13 cellular contexts compared by ENCODE assay signal in the genomic region with DNA sequence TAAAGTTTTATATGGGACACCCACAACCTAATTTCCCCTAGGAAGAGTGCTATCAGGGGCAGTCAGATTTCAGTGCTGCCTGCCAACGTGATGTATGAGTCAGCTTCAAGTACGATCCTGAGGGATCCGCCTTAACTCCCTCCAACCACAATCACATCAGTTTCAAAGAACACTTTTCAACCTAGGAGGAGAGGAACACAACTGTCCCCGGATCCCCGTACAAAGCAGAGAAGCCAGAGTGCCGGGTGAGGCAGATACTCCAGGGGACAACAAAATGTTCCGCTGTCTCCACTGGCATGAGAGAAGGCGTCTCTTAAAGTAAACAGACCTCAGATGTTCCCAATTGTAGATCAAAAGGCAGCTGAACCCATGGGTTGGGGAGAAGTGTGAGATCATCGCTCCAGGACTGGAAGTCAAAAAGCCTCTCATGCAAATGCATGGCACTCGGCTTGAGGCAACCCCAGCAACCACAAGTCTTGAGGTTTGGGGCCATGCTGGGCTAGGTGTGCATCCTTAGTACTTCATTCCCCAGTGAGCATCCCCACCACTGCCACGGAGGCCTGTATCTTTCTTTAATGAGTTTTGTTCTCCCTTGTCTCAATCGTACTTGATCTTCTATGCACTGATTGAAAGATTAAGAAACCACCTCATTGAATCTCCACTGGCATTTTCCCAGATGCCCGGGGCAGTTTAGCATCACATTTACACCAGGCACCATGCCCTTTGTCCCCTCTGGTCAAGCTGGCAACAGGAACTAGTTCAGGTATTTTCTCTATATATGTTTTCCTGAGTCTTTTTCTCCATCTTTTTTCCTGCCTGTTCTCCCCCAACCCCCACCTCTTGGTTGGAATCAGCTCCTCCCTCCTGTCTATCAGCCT.
A peak's percentile ranks its signal among the peaks of the same experiment; 100 is the strongest.
DNase-seq lines count a peak whose midpoint lies in the region; ATAC-seq and TF ChIP-seq lines count a peak whose summit lies in the region.
"Had no signal": no experiment of that assay in that cellular context is flagged by ENCODE, and none has a peak within 500 bp of the region (broad histone marks: within the 10 kb centered on the region; RNA-seq: fewer than 3 reads in every experiment).

No MANE protein-coding gene starts in this region.

- intact Hi-C loops in activated T-helper 1 cell treated with anti-CD3 and anti-CD28 coated beads, Interleukin-12 subunit alpha, Interleukin-12 subunit beta, Interleukin-2, Interleukin-4 antibody, amounts not matched to agents 30 ng/mL and 10 ng/mL and 1 ng/mL, durations not matched to agents 14 hours and 24 hours and 36 hours (cut with micrococcal nuclease) = no loop called here

- H2AFZ ChIP-seq in DND-41 (ENCODE audit: low read depth, low read length) = no peak overlapping the region

- no peaks in the 10 kb centered on the region for H3K4me1 ChIP-seq in DND-41 (ENCODE audit: insufficient read depth, low read length)

- H3K27ac Mint-ChIP-seq in chondrocyte (ENCODE audit: unreplicated experiment) (peak overlapping the region; percentile 42), nephron progenitor cell (peak overlapping the region; percentile 84)
- no peak overlapping the region for H3K27ac Mint-ChIP-seq in activated T-helper 1 cell treated with anti-CD3 and anti-CD28 coated beads, Interleukin-12 subunit alpha, Interleukin-12 subunit beta, Interleukin-2, Interleukin-4 antibody, amounts not matched to agents 30 ng/mL and 10 ng/mL and 1 ng/mL, durations not matched to agents 14 hours and 24 hours and 36 hours
- H3K27ac Mint-ChIP-seq: immature natural killer cell; T-helper 2 cell treated with Interferon-gamma antibody and Interleukin-4, amounts not matched to agents 5 μg/mL and 100 μg/mL, for 36 hours had no signal

- ATAC-seq in DND-41 (ENCODE audit: insufficient read depth, low read depth) (peak; percentile 59; the same call in 2 of the 3 replicates), esophagus mucosa (no peak)

- no peaks in the 10 kb centered on the region for H3K9me3 ChIP-seq in DND-41 (ENCODE audit: insufficient read depth, low read length, severe bottlenecking)

- H4K20me1 ChIP-seq in DND-41 (ENCODE audit: insufficient read depth, low read length) = no peaks in the 10 kb centered on the region

- no peaks in the 10 kb centered on the region for H3K36me3 ChIP-seq in DND-41 (ENCODE audit: insufficient read depth, low read length)

- H3K27me3 Mint-ChIP-seq in chondrocyte (ENCODE audit: low read depth) (no peaks in the 10 kb centered on the region), nephron progenitor cell (ENCODE audit: low read depth, poor library complexity) (peaks cover 8% of the 10 kb centered on the region)
- peaks cover 6% of the 10 kb centered on the region for H3K27me3 Mint-ChIP-seq in activated T-helper 1 cell treated with anti-CD3 and anti-CD28 coated beads, Interleukin-12 subunit alpha, Interleukin-12 subunit beta, Interleukin-2, Interleukin-4 antibody, amounts not matched to agents 30 ng/mL and 10 ng/mL and 1 ng/mL, durations not matched to agents 14 hours and 24 hours and 36 hours (ENCODE audit: insufficient read depth)

- H3K4me2 ChIP-seq in DND-41 (ENCODE audit: insufficient read depth, low read length) = no peak overlapping the region

- H3K36me3 Mint-ChIP-seq in chondrocyte (ENCODE audit: low read depth) = no peaks in the 10 kb centered on the region
- H3K36me3 Mint-ChIP-seq in nephron progenitor cell (ENCODE audit: low read depth) = no peaks in the 10 kb centered on the region
- no peaks in the 10 kb centered on the region for H3K36me3 Mint-ChIP-seq in activated T-helper 1 cell treated with anti-CD3 and anti-CD28 coated beads, Interleukin-12 subunit alpha, Interleukin-12 subunit beta, Interleukin-2, Interleukin-4 antibody, amounts not matched to agents 30 ng/mL and 10 ng/mL and 1 ng/mL, durations not matched to agents 14 hours and 24 hours and 36 hours (ENCODE audit: low read depth)
- H3K36me3 Mint-ChIP-seq: immature natural killer cell had no signal

- no peaks in the 10 kb centered on the region for H3K79me2 ChIP-seq in DND-41 (ENCODE audit: insufficient read depth, low read length)

- no peak overlapping the region for H3K4me3 Mint-ChIP-seq in chondrocyte (ENCODE audit: unreplicated experiment)
- peak overlapping the region; percentile 31 for H3K4me3 Mint-ChIP-seq in nephron progenitor cell
- no peak overlapping the region for H3K4me3 Mint-ChIP-seq in activated T-helper 1 cell treated with anti-CD3 and anti-CD28 coated beads, Interleukin-12 subunit alpha, Interleukin-12 subunit beta, Interleukin-2, Interleukin-4 antibody, amounts not matched to agents 30 ng/mL and 10 ng/mL and 1 ng/mL, durations not matched to agents 14 hours and 24 hours and 36 hours
- H3K4me3 Mint-ChIP-seq: immature natural killer cell; T-helper 2 cell treated with Interferon-gamma antibody and Interleukin-4, amounts not matched to agents 5 μg/mL and 100 μg/mL, for 36 hours had no signal

- H3K9me3 Mint-ChIP-seq in chondrocyte (ENCODE audit: low read depth) (no peaks in the 10 kb centered on the region), nephron progenitor cell (peaks cover 4% of the 10 kb centered on the region)
- H3K9me3 Mint-ChIP-seq in activated T-helper 1 cell treated with anti-CD3 and anti-CD28 coated beads, Interleukin-12 subunit alpha, Interleukin-12 subunit beta, Interleukin-2, Interleukin-4 antibody, amounts not matched to agents 30 ng/mL and 10 ng/mL and 1 ng/mL, durations not matched to agents 14 hours and 24 hours and 36 hours = no peaks in the 10 kb centered on the region
- H3K9me3 Mint-ChIP-seq: immature natural killer cell; T-helper 2 cell treated with Interferon-gamma antibody and Interleukin-4, amounts not matched to agents 5 μg/mL and 100 μg/mL, for 36 hours had no signal

- DNase-seq in DND-41 (peak; percentile 12), M059J (ENCODE audit: low read depth) (peak; percentile 90), chondrocyte (ENCODE audit: low spot score) (no peak), nephron progenitor cell (no peak), NCI-H2227 treated with DMSO at 0.1 percent for 48 hours (lab: John Stamatoyannopoulos, UW) (no peak), NOMO-1 treated with DMSO at 0.1 percent for 48 hours (lab: John Stamatoyannopoulos, UW; ENCODE audit: unreplicated experiment) (no peak)
- no peak for DNase-seq in activated T-helper 1 cell treated with anti-CD3 and anti-CD28 coated beads, Interleukin-12 subunit alpha, Interleukin-12 subunit beta, Interleukin-2, Interleukin-4 antibody, amounts not matched to agents 30 ng/mL and 10 ng/mL and 1 ng/mL, durations not matched to agents 14 hours and 24 hours and 36 hours (ENCODE audit: low spot score)
- DNase-seq: immature natural killer cell, KBM-7, NCI-H510A treated with DMSO at 0.1 percent for 48 hours, nucleus accumbens had no signal

- H3K4me3 ChIP-seq in DND-41 (ENCODE audit: low read depth in 1 of 2, low read length in 2 of 2) = no peak overlapping the region

- no peak overlapping the region for H3K27ac ChIP-seq in DND-41 (ENCODE audit: low read length)

- no peak overlapping the region for H3K9ac ChIP-seq in DND-41 (ENCODE audit: low read depth, low read length)

- H3K27me3 ChIP-seq in DND-41 (ENCODE audit: insufficient read depth, low read length, poor library complexity) = no peaks in the 10 kb centered on the region

- H3K4me1 Mint-ChIP-seq in chondrocyte (ENCODE audit: low read depth) = peaks cover 10% of the 10 kb centered on the region
- H3K4me1 Mint-ChIP-seq in nephron progenitor cell = peaks cover 21% of the 10 kb centered on the region
- H3K4me1 Mint-ChIP-seq in activated T-helper 1 cell treated with anti-CD3 and anti-CD28 coated beads, Interleukin-12 subunit alpha, Interleukin-12 subunit beta, Interleukin-2, Interleukin-4 antibody, amounts not matched to agents 30 ng/mL and 10 ng/mL and 1 ng/mL, durations not matched to agents 14 hours and 24 hours and 36 hours (ENCODE audit: low read depth) = no peaks in the 10 kb centered on the region
- H3K4me1 Mint-ChIP-seq: immature natural killer cell had no signal

- TF ChIP-seq CTCF in DND-41 (IDR thresholded peaks at IDR 0.05; ENCODE audit: borderline replicate concordance, extremely low read depth, low read length, poor library complexity, severe bottlenecking) (no peak), chondrocyte (IDR thresholded peaks at IDR 0.05) (no peak), nephron progenitor cell (IDR thresholded peaks at IDR 0.05) (no peak)

Comparison
In these comparisons a context has a peak if more than half of its experiments do, and no peak if none do; other contexts are left out.
1. DNase-seq: peak in DND-41 (single experiment) and M059J (single experiment); none in chondrocyte (single experiment), nephron progenitor cell (single experiment), NCI-H2227 treated with DMSO at 0.1 percent for 48 hours (single experiment), NOMO-1 treated with DMSO at 0.1 percent for 48 hours (single experiment) and activated T-helper 1 cell treated with anti-CD3 and anti-CD28 coated beads, Interleukin-12 subunit alpha, Interleukin-12 subunit beta, Interleukin-2, Interleukin-4 antibody, amounts not matched to agents 30 ng/mL and 10 ng/mL and 1 ng/mL, durations not matched to agents 14 hours and 24 hours and 36 hours (single experiment).